8 cellular contexts compared by ENCODE assay signal in genomic region chr5:81194633-81195333, GRCh38. TPM values are rescaled to one million over a fixed set of nuclear protein-coding genes. Genes with fewer than 3 reads are reported as not detected.
A peak's percentile ranks its signal among the peaks of the same experiment; 100 is the strongest.
DNase-seq lines count a peak whose midpoint lies in the region; ATAC-seq, FAIRE-seq and TF ChIP-seq lines count a peak whose summit lies in the region.

No MANE protein-coding gene starts in this region.

- no peaks in the 10 kb centered on the region for H3K36me3 ChIP-seq in Karpas-422 (ENCODE audit: insufficient read depth, low read length)

- H3K9me3 ChIP-seq in Karpas-422 (ENCODE audit: low read length): no peaks in the 10 kb centered on the region

- DNase-seq in DMS114 treated with DMSO at 0.1 percent for 48 hours (lab: John Stamatoyannopoulos, UW; ENCODE audit: unreplicated experiment): peak; percentile 78
- peak; percentile 95 for DNase-seq in Karpas-422
- DNase-seq in SIG-M5 treated with dmso at 0.1 percent for 504 hours (lab: John Stamatoyannopoulos, UW; ENCODE audit: unreplicated experiment): peak; percentile 79
- DNase-seq in activated effector memory CD4-positive, alpha-beta T cell treated with anti-CD3 and anti-CD28 coated beads, Interleukin-2, amount 50 U/mL, for 16 hours: peak; percentile 91
- peak; percentile 67 to 85 for DNase-seq in frontal cortex (ENCODE audit: low spot score in 2 of 2)
- peak; percentile 69 for DNase-seq in omental fat pad (ENCODE audit: low spot score)
- DNase-seq in substantia nigra (lab: John Stamatoyannopoulos, UW): peak in 48 of 49 donors; percentile 11 to 87 (median 59)

- peaks cover 64% of the 10 kb centered on the region for H3K4me1 ChIP-seq in Karpas-422 (ENCODE audit: low read length)

- H3K27ac ChIP-seq in Karpas-422 (ENCODE audit: low read length) (peak overlapping the region; percentile 85; the same call in 1 of the 2 replicates), substantia nigra (ENCODE audit: low read depth, low read length, poor library complexity, severe bottlenecking) (no peak overlapping the region)

- peak overlapping the region; percentile 33 for H3K4me2 ChIP-seq in Karpas-422 (ENCODE audit: low read depth, low read length, poor library complexity, severe bottlenecking)

- TF ChIP-seq CTCF in omental fat pad (IDR thresholded peaks at IDR 0.05): peak in 1 of 3 donors; percentile 35

- 0 out of 2 replicates have a peak overlapping the region, but pooled peaks have one; percentile 39 for H2AFZ ChIP-seq in Karpas-422 (ENCODE audit: low read length)

- H4K20me1 ChIP-seq in Karpas-422 (ENCODE audit: insufficient read depth, low read depth, low read length): no peaks in the 10 kb centered on the region

- no peaks in the 10 kb centered on the region for H3K79me2 ChIP-seq in Karpas-422 (ENCODE audit: low read length)

- no peaks in the 10 kb centered on the region for H3K27me3 ChIP-seq in Karpas-422 (ENCODE audit: low read length)

- no peak for FAIRE-seq in frontal cortex (lab: Jason Lieb, UNC)

- H3K9ac ChIP-seq in Karpas-422 (ENCODE audit: low read length): no peak overlapping the region

- peak; percentile 81 for ATAC-seq in GM21717 (IDR thresholded peaks at IDR 0.05; ENCODE audit: unreplicated experiment)
- ATAC-seq in omental fat pad (ENCODE audit: low FRiP score): peak; percentile 98

- H3K4me3 ChIP-seq in Karpas-422 (ENCODE audit: low read length): no peak overlapping the region

- no peaks in the 10 kb centered on the region for H3K9me2 ChIP-seq in Karpas-422 (replicated peaks; ENCODE audit: insufficient read depth, low read length)

RNA-seq across cellular contexts. Expression of gene CKMT2, which starts 38.3 kb away (rescaled TPM):
- not detected in 2 replicates for total RNA-seq in Karpas-422 (2014; rRNA removed; shearing (Covaris generic); ENCODE audit: low replicate concordance)
- total RNA-seq in frontal cortex (0.82 TPM), omental fat pad (10 to 100 TPM in 1 of 4 donors, 1 to 10 TPM in 3; 5.2 to 17.0 (median 8.4) TPM)
